Comparison of ENCODE assay signal across 15 cellular contexts in the genomic region with DNA sequence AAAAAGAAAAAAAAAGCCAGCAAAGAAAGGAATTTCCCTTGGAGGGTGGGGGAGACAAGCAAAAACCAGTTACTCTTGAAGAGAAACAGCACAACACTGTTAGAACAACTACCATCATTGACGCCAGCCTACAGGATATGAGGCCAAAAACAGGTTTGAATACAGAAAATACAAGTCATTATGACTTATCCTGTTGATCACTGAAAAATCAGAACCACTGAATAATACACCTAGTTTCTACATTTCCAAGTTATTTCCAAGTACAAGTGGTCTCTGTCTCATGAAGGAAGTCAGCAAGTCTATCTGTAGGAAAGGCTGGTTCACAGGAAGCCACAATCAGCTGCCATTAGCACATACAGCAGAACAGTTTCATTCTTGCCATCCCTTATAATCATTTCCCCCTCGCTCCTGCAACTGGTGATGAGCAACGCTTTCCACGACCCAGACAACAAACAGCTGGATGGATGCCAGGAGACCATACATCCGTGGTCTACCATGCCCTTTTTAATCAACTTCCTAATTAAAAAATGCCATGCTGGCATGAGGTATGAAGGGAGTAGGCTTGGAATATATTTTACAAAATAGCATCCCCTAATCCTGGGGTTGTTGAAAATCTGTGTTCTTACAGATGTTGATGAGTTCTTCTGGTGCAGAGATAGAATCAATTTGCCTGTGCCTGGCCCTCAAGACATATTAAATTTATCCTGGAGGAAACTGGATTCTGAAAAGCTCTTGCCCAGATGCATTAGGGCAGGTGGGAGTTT. TPM values are rescaled to one million over a fixed set of nuclear protein-coding genes. Genes with fewer than 3 reads are reported as not detected.
DNase-seq lines count a peak whose midpoint lies in the region; ATAC-seq lines count a peak whose summit lies in the region.
"Had no signal": no experiment of that assay in that cellular context is flagged by ENCODE, and none has a peak within 500 bp of the region (broad histone marks: within the 10 kb centered on the region; RNA-seq: fewer than 3 reads in every experiment).

No MANE protein-coding gene starts in this region.

- no peak overlapping the region for H3K9ac ChIP-seq in endocrine pancreas (ENCODE audit: control insufficient read depth, insufficient read depth, low read length)
- H3K9ac ChIP-seq: GM23248 had no signal

- H3K4me3 ChIP-seq in endocrine pancreas (ENCODE audit: control insufficient read depth, insufficient read depth, low read length) = peak overlapping the region; percentile 11
- H3K4me3 ChIP-seq: GM23248 had no signal

- H3K9me3 ChIP-seq in endocrine pancreas (ENCODE audit: control insufficient read depth, low read length) = no peaks in the 10 kb centered on the region

- DNase-seq in COR-L47 (lab: John Stamatoyannopoulos, UW) (peak; percentile 88), G401 (ENCODE audit: low spot score) (peak; percentile 64), NCI-H748 (lab: John Stamatoyannopoulos, UW; ENCODE audit: unreplicated experiment) (peak; percentile 85), NCI-H146 treated with DMSO at 0.1 percent for 48 hours (lab: John Stamatoyannopoulos, UW; ENCODE audit: unreplicated experiment) (no peak), sciatic nerve (ENCODE audit: low spot score) (no peak), Right ventricle myocardium inferior (ENCODE audit: missing footprints) (no peak)
- DNase-seq: DMS153, GM23248, Kasumi-1, NCI-H226, NCI-H774, Right ventricle myocardium superior had no signal

- H3K36me3 ChIP-seq in endocrine pancreas (ENCODE audit: control insufficient read depth, insufficient read depth, low read length) = no peaks in the 10 kb centered on the region

- no peaks in the 10 kb centered on the region for H3K27me3 ChIP-seq in endocrine pancreas (ENCODE audit: control insufficient read depth, insufficient read depth, low read length)

- ATAC-seq in sciatic nerve (no peak), Right ventricle myocardium inferior (no peak)
- ATAC-seq: HCT116, Panc1 had no signal

- in situ Hi-C loops in G401 (cut with HindIII; ENCODE audit: low sequenced_read_pairs) = no loop called here

- H3K4me1 ChIP-seq in endocrine pancreas (ENCODE audit: control insufficient read depth, insufficient read depth, low read length) = peaks cover 10% of the 10 kb centered on the region

- intact Hi-C loops in sciatic nerve (cut with DNase I) = no loop called here
- intact Hi-C loops in Right ventricle myocardium inferior (cut with DNase I) = no loop called here

RNA-seq across cellular contexts. Expression of a gene that starts 10.4 kb away (rescaled TPM):
- total RNA-seq in G401 (2014; rRNA removed; shearing (Covaris generic)) = not detected in 2 replicates
- total RNA-seq in sciatic nerve (not detected), Right ventricle myocardium inferior (0.19 TPM)
- total RNA-seq: GM23248, Right ventricle myocardium superior had no signal

Comparison
In these comparisons a context has a peak if more than half of its experiments do, and no peak if none do; other contexts are left out.
1. DNase-seq: peak in COR-L47 (single experiment), G401 (single experiment) and NCI-H748 (single experiment); none in NCI-H146 treated with DMSO at 0.1 percent for 48 hours (single experiment), sciatic nerve (single experiment) and Right ventricle myocardium inferior (single experiment).